In the genomic region with DNA sequence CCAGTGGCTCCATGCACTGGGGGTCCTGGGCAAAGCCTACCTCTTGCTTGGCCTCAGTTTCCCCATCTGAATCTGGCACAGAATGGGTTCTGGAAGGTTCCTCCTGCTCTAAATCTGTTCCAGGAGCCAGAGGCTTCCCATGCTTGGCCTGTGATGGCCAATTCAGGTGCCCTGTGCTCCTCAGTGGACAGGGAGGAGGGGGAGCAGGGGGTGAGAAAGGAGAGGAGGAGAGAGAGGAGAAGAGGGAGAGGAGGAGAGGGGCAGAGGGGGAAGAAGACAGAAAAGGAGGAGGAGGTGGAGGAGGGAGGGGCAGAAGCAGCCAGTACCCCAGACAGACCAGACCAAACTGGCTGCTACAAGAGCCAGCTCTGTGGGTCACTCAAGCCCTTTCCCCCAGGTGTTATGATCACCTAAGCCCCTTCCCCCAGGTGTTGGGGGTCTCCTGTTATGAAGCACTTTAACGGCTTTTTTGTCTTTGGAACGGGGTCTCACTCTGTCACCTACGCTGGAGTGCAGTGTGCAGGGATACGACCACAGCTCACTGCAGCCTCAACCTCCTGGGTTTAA, we compare ENCODE assay signal across 1 cellular context.
TF ChIP-seq lines count a peak whose summit lies in the region.

No MANE protein-coding gene starts in this region.

TF ChIP-seq in HEK293, 187 proteins besides CTCF, POLR2A, EP300 and RAD21 (continued from another document):
- TF ChIP-seq TSHZ1 (tag by site-specific recombination; IDR thresholded peaks at IDR 0.05; ENCODE audit: borderline replicate concordance) = no peak
